In genomic region chr7:3265388-3265787, GRCh38 we compare ENCODE assay signal across 24 cellular contexts. TPM values are rescaled to one million over a fixed set of nuclear protein-coding genes. Genes with fewer than 3 reads are reported as not detected.
"Had no signal": no experiment of that assay in that cellular context is flagged by ENCODE, and none has a peak within 500 bp of the region (broad histone marks: within the 10 kb centered on the region; RNA-seq: fewer than 3 reads in every experiment).

No MANE protein-coding gene starts in this region.

- H3K4me1 ChIP-seq: ascending aorta, body of pancreas had no signal

- H3K27ac Mint-ChIP-seq: activated CD8-positive, alpha-beta memory T cell treated with anti-CD3 and anti-CD28 coated beads, Interleukin-2, amount 10 ng/mL, durations not matched to agents 7 days and 5 days; activated naive CD4-positive, alpha-beta T cell treated with anti-CD3 and anti-CD28 coated beads, Interleukin-2, amount 50 U/mL, for 72 hours; activated naive CD8-positive, alpha-beta T cell treated with anti-CD3 and anti-CD28 coated beads, Interleukin-2, amount 50 U/mL, for 24 hours; activated T-cell treated with anti-CD3 and anti-CD28 coated beads, Interleukin-2, amount 50 U/mL, for 24 hours had no signal

- H3K9me3 ChIP-seq: ascending aorta, body of pancreas had no signal

- H3K4me3 ChIP-seq: ascending aorta, body of pancreas, K562 had no signal

- H3K27ac ChIP-seq: ascending aorta, body of pancreas had no signal

- H3K4me3 Mint-ChIP-seq: activated CD8-positive, alpha-beta memory T cell treated with anti-CD3 and anti-CD28 coated beads, Interleukin-2, amount 10 ng/mL, durations not matched to agents 7 days and 5 days; activated naive CD8-positive, alpha-beta T cell treated with anti-CD3 and anti-CD28 coated beads, Interleukin-2, amount 50 U/mL, for 24 hours; activated T-cell treated with anti-CD3 and anti-CD28 coated beads, Interleukin-2, amount 50 U/mL, for 24 hours had no signal

- H3K4me1 Mint-ChIP-seq: activated CD8-positive, alpha-beta memory T cell treated with anti-CD3 and anti-CD28 coated beads, Interleukin-2, amount 10 ng/mL, durations not matched to agents 7 days and 5 days; activated naive CD8-positive, alpha-beta T cell treated with anti-CD3 and anti-CD28 coated beads, Interleukin-2, amount 50 U/mL, for 24 hours had no signal

- H3K36me3 ChIP-seq: ascending aorta had no signal

- H3K36me3 Mint-ChIP-seq: activated CD8-positive, alpha-beta memory T cell treated with anti-CD3 and anti-CD28 coated beads, Interleukin-2, amount 10 ng/mL, durations not matched to agents 7 days and 5 days; activated naive CD4-positive, alpha-beta T cell treated with anti-CD3 and anti-CD28 coated beads, Interleukin-2, amount 50 U/mL, for 72 hours had no signal

- H3K27me3 ChIP-seq: ascending aorta, body of pancreas had no signal

- DNase-seq: activated CD4-positive, alpha-beta T cell treated with anti-CD3 and anti-CD28 coated beads for 48 hours; activated CD4-positive, alpha-beta T cell treated with anti-CD3 and anti-CD28 coated beads, Interleukin-2, amount 50 U/mL, for 48 hours; activated CD4-positive, CD25-positive, alpha-beta regulatory T cell treated with anti-CD3 and anti-CD28 coated beads, Interleukin-2, amount 50 U/mL, for 72 hours; activated CD8-positive, alpha-beta memory T cell treated with anti-CD3 and anti-CD28 coated beads, Interleukin-2, amount 10 ng/mL, durations not matched to agents 7 days and 5 days; activated effector memory CD4-positive, alpha-beta T cell treated with anti-CD3 and anti-CD28 coated beads, Interleukin-2, amount 50 U/mL, for 16 hours; activated naive CD4-positive, alpha-beta T cell treated with Interleukin-2 at 50 U/mL for 16 hours; activated naive CD8-positive, alpha-beta T cell treated with anti-CD3 and anti-CD28 coated beads, Interleukin-2, amount 50 U/mL, for 24 hours; activated T-cell treated with anti-CD3 and anti-CD28 coated beads, Interleukin-2, amount 50 U/mL, for 24 hours; amniotic stem cell; body of pancreas; central memory CD4-positive, alpha-beta T cell; Karpas-422; MM.1S; NCI-H187; NCI-H2081 treated with DMSO at 0.1 percent for 48 hours; NCI-H345; NCI-H510A treated with DMSO at 0.1 percent for 48 hours; NCI-H774; PC-3; SHP77 treated with DMSO at 0.1 percent for 48 hours; T-helper 1 cell had no signal

- H3K9me3 Mint-ChIP-seq: activated naive CD4-positive, alpha-beta T cell treated with anti-CD3 and anti-CD28 coated beads, Interleukin-2, amount 50 U/mL, for 72 hours; activated naive CD8-positive, alpha-beta T cell treated with anti-CD3 and anti-CD28 coated beads, Interleukin-2, amount 50 U/mL, for 24 hours; activated T-cell treated with anti-CD3 and anti-CD28 coated beads, Interleukin-2, amount 50 U/mL, for 24 hours had no signal

- FAIRE-seq: K562 had no signal

RNA-seq across cellular contexts. Expression of gene SDK1, which starts 35.7 kb away (rescaled TPM):
- polyA plus RNA-seq: K562 had no signal
